ENCODE assay signal across 8 cellular contexts in the genomic region with DNA sequence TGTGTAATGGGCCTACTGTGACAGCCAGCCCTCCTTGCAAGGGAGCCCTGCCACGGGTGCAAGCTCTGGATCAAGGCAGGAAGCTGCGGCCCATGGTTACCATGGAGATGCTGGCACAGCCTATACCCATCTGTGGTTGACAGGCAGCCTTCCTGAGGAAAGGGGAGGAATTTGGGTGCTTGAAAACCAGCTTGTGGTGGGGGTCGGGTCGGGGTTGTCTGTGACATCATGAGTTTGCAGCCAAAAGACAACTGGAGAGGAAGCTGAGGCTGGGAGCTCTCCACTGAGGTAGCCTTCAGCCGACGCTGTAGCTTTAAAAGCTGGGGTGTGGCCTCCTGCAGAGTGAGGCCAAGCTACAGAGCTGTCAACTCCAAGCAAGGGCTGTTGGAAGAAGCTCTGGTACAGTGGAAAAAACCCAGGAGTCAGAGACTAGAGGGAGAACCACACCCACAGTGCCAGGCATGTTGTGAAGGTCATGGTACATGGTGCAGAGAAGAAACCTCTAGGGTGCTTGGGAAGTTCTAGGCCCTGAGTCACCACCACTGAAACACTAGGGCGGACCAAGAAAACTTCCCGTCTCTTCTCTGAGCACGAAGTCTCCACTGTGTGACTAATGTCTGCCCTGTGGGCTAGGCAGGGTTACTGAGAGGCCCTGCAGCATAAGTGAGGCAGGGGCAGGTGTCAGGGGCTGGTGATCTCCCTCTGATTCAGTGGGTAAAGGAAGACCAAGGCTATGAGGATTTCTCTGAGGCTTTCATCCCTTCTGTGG. TPM values are rescaled to one million over a fixed set of nuclear protein-coding genes. Genes with fewer than 3 reads are reported as not detected.
DNase-seq lines count a peak whose midpoint lies in the region; ATAC-seq and TF ChIP-seq lines count a peak whose summit lies in the region.

No MANE protein-coding gene starts in this region.

- H3K4me3 ChIP-seq in right atrium auricular region (no peak overlapping the region), sigmoid colon (peak overlapping the region in 1 of 4 donors; percentile 1)

- H3K36me3 ChIP-seq in right atrium auricular region (no peaks in the 10 kb centered on the region), sigmoid colon (no peaks in the 10 kb centered on the region)

- TF ChIP-seq EP300 in sigmoid colon (IDR thresholded peaks at IDR 0.05) = peak in 1 of 4 donors; percentile 19

- H3K27ac ChIP-seq in right atrium auricular region (peak overlapping the region; percentile 91 to 99), sigmoid colon (peak overlapping the region; percentile 87 to 98 (median 96))

- H3K4me1 ChIP-seq in right atrium auricular region (peaks cover 3 to 31% of the 10 kb centered on the region in 2 donors), sigmoid colon (peaks cover 0 to 30% (median 29%) of the 10 kb centered on the region in 4 donors)

- peak; percentile 30 for DNase-seq in DMS153 (lab: John Stamatoyannopoulos, UW)
- DNase-seq in SW 1271 (lab: John Stamatoyannopoulos, UW) = peak; percentile 97 to 99
- DNase-seq in amniotic epithelial cell (ENCODE audit: low read depth) = peak; percentile 99
- DNase-seq in right atrium auricular region (ENCODE audit: low spot score) = peak; percentile 95
- DNase-seq in sigmoid colon = peak; percentile 93
- DNase-seq in mesenteric fat pad (ENCODE audit: low spot score) = no peak

- no peaks in the 10 kb centered on the region for H3K9me3 ChIP-seq in right atrium auricular region
- no peaks in the 10 kb centered on the region for H3K9me3 ChIP-seq in sigmoid colon

- no peaks in the 10 kb centered on the region for H3K27me3 ChIP-seq in right atrium auricular region
- H3K27me3 ChIP-seq in sigmoid colon = no peaks in the 10 kb centered on the region

- intact Hi-C loops in sigmoid colon (cut with DNase I) = loop anchor here (1.0 kb wide), 1 partner anchor 12 kb away; no protein-coding TSS in a partner anchor

- TF ChIP-seq CTCF in right atrium auricular region (IDR thresholded peaks at IDR 0.05) (no peak), sigmoid colon (IDR thresholded peaks at IDR 0.05) (no peak)

- ATAC-seq in GM19463 (IDR thresholded peaks at IDR 0.05; ENCODE audit: unreplicated experiment) (peak; percentile 88), HG03558 (IDR thresholded peaks at IDR 0.05; ENCODE audit: extremely low read depth, unreplicated experiment) (peak; percentile 64)

- 2 to 5% methylated on average over 9 of the region's 9 CpGs for WGBS in sigmoid colon, 2 donors

- TF ChIP-seq POLR2A in sigmoid colon (IDR thresholded peaks at IDR 0.05) = no peak

RNA-seq across cellular contexts. Expression of a gene that starts 10.8 kb away (rescaled TPM):
- total RNA-seq in right atrium auricular region (100 to 1,000 TPM; 187 to 316 TPM), sigmoid colon (100 to 1,000 TPM; 326 to 507 (median 346) TPM), mesenteric fat pad (957 TPM)
- polyA plus RNA-seq in sigmoid colon = 100 to 1,000 TPM; 503 to 668 (median 517) TPM

RNA-seq across cellular contexts. Expression of a gene that starts 28.5 kb away (rescaled TPM):
- total RNA-seq in right atrium auricular region = under 1 TPM in 1 of 2 donors, not detected in 1; 0.47 TPM
- total RNA-seq in sigmoid colon = not detected
- 1 to 10 TPM in 2 of 3 donors, not detected in 1; 2.4 to 4.9 TPM for polyA plus RNA-seq in sigmoid colon
- total RNA-seq in mesenteric fat pad = not detected
